21 cellular contexts compared by ENCODE assay signal in genomic region chr5:43171441-43171840, GRCh38. TPM values are rescaled to one million over a fixed set of nuclear protein-coding genes. Genes with fewer than 3 reads are reported as not detected.
DNase-seq lines count a peak whose midpoint lies in the region; ATAC-seq and TF ChIP-seq lines count a peak whose summit lies in the region.
"Had no signal": no experiment of that assay in that cellular context is flagged by ENCODE, and none has a peak within 500 bp of the region (broad histone marks: within the 10 kb centered on the region; RNA-seq: fewer than 3 reads in every experiment).

No MANE protein-coding gene starts in this region.

- H3K27me3 ChIP-seq in upper lobe of left lung = no peaks in the 10 kb centered on the region

- H3K36me3 ChIP-seq in upper lobe of left lung = peaks cover 10 to 33% (median 20%) of the 10 kb centered on the region in 4 donors

- no peak for TF ChIP-seq EP300 in upper lobe of left lung (IDR thresholded peaks at IDR 0.05)

- no peak for TF ChIP-seq POLR2A in upper lobe of left lung (IDR thresholded peaks at IDR 0.05)

- no peak overlapping the region for H3K4me3 Mint-ChIP-seq in nephron progenitor cell
- H3K4me3 Mint-ChIP-seq: CD4-positive, alpha-beta T cell; HFFc6; IgD-negative memory B cell had no signal

- H3K4me3 ChIP-seq in upper lobe of left lung = no peak overlapping the region

- in situ Hi-C loops in Caki2 (cut with HindIII; ENCODE audit: low pct_unique_long_range_greater_than_20kb, low sequenced_read_pairs) = no loop called here

- no peak for ATAC-seq in upper lobe of left lung (ENCODE audit: low FRiP score in 2 of 2)
- ATAC-seq: HCT116, HepG2 had no signal

- H3K9me3 ChIP-seq in upper lobe of left lung = no peaks in the 10 kb centered on the region
- H3K9me3 ChIP-seq: Caco-2 had no signal

- no peaks in the 10 kb centered on the region for H3K4me1 Mint-ChIP-seq in nephron progenitor cell

- DNase-seq in Caki2 (ENCODE audit: low read depth) = peak; percentile 69
- DNase-seq in HK-2 (ENCODE audit: unreplicated experiment) = peak; percentile 13
- peak; percentile 37 for DNase-seq in glomerular visceral epithelial cell (ENCODE audit: extremely low spot score)
- no peak for DNase-seq in nephron progenitor cell
- DNase-seq in nucleus accumbens (lab: John Stamatoyannopoulos, UW) = no peak
- DNase-seq in effector CD8-positive, alpha-beta T cell (lab: John Stamatoyannopoulos, UW) = no peak
- no peak for DNase-seq in NCI-H526 (lab: John Stamatoyannopoulos, UW)
- no peak for DNase-seq in upper lobe of left lung
- DNase-seq: AML-193; Caco-2; CD4-positive, alpha-beta T cell; DMS79 treated with DMSO at 0.1 percent for 48 hours; GF-D8; GOT3; H7; HFFc6; KBM-7 had no signal

- H3K27ac Mint-ChIP-seq in nephron progenitor cell = peak overlapping the region; percentile 36
- H3K27ac Mint-ChIP-seq: CD4-positive, alpha-beta T cell; IgD-negative memory B cell had no signal

- no peak overlapping the region for H3K27ac ChIP-seq in upper lobe of left lung
- H3K27ac ChIP-seq: C4-2B had no signal

- peaks cover 3% of the 10 kb centered on the region for H3K27me3 Mint-ChIP-seq in nephron progenitor cell (ENCODE audit: low read depth, poor library complexity)
- H3K27me3 Mint-ChIP-seq: CD4-positive, alpha-beta T cell; IgD-negative memory B cell had no signal

- H3K9me3 Mint-ChIP-seq in nephron progenitor cell = no peaks in the 10 kb centered on the region
- H3K9me3 Mint-ChIP-seq: CD4-positive, alpha-beta T cell; HFFc6; IgD-negative memory B cell had no signal

- TF ChIP-seq CTCF in nephron progenitor cell (IDR thresholded peaks at IDR 0.05) (no peak), upper lobe of left lung (IDR thresholded peaks at IDR 0.05) (no peak)

- WGBS in upper lobe of left lung, 2 donors = 98% methylated on average over 9 of the region's 9 CpGs

- peaks cover 74% of the 10 kb centered on the region for H3K36me3 Mint-ChIP-seq in nephron progenitor cell (ENCODE audit: low read depth)

- H3K4me1 ChIP-seq in upper lobe of left lung = no peaks in the 10 kb centered on the region
- H3K4me1 ChIP-seq: Caco-2 had no signal

RNA-seq across cellular contexts. Expression of gene NIM1K, which starts 20.6 kb away (rescaled TPM):
- total RNA-seq in Caki2 (2014; rRNA removed; shearing (Covaris generic); ENCODE audit: low replicate concordance) = 0.10 TPM in 1 of 2 replicates, not detected in the other
- total RNA-seq in upper lobe of left lung = 10 to 100 TPM in 1 of 6 donors, 1 to 10 TPM in 5; 1.8 to 29.3 (median 4.6) TPM
- total RNA-seq: Caco-2, H7, HepG2 had no signal

RNA-seq across cellular contexts. Expression of gene ZNF131, which starts 50.7 kb away (rescaled TPM):
- 29.9 and 41.8 TPM in 2 replicates for total RNA-seq in Caki2 (2014; rRNA removed; shearing (Covaris generic); ENCODE audit: low replicate concordance)
- 10 to 100 TPM; 19.4 to 70.2 (median 27.1) TPM for total RNA-seq in upper lobe of left lung

Comparison
In these comparisons a context has a peak if more than half of its experiments do, and no peak if none do; other contexts are left out.
1. DNase-seq: peak in Caki2 (single experiment), HK-2 (single experiment) and glomerular visceral epithelial cell (single experiment); none in nephron progenitor cell (single experiment), nucleus accumbens (0 of 56), effector CD8-positive, alpha-beta T cell (single experiment), NCI-H526 (0 of 2) and upper lobe of left lung (0 of 2).